ENCODE assay signal across 17 cellular contexts in genomic region chr18:23531912-23532311, GRCh38. TPM values are rescaled to one million over a fixed set of nuclear protein-coding genes. Genes with fewer than 3 reads are reported as not detected.
DNase-seq lines count a peak whose midpoint lies in the region; ATAC-seq and TF ChIP-seq lines count a peak whose summit lies in the region.
"Had no signal": no experiment of that assay in that cellular context is flagged by ENCODE, and none has a peak within 500 bp of the region (broad histone marks: within the 10 kb centered on the region; RNA-seq: fewer than 3 reads in every experiment).

No MANE protein-coding gene starts in this region.

- H3K36me3 Mint-ChIP-seq in T-helper 17 cell (ENCODE audit: low read depth) = no peaks in the 10 kb centered on the region
- H3K36me3 Mint-ChIP-seq in immature natural killer cell = peaks cover 0 to 71% (median 55%) of the 10 kb centered on the region in 3 donors
- H3K36me3 Mint-ChIP-seq in stimulated activated memory B cell treated with anti-CD40 and anti-IgM and Interleukin-4, amounts not matched to agents 10 μg/mL and 1 μg/mL and 100 μg/mL, for 72 hours = peaks cover 77% of the 10 kb centered on the region
- H3K36me3 Mint-ChIP-seq in naive thymus-derived CD4-positive, alpha-beta T cell = peaks cover 7 to 64% (median 33%) of the 10 kb centered on the region in 5 donors

- H3K9me3 Mint-ChIP-seq in immature natural killer cell = no peaks in the 10 kb centered on the region
- H3K9me3 Mint-ChIP-seq in stimulated activated memory B cell treated with anti-CD40 and anti-IgM and Interleukin-4, amounts not matched to agents 10 μg/mL and 1 μg/mL and 100 μg/mL, for 72 hours = no peaks in the 10 kb centered on the region
- H3K9me3 Mint-ChIP-seq in naive thymus-derived CD4-positive, alpha-beta T cell = no peaks in the 10 kb centered on the region

- no peaks in the 10 kb centered on the region for H3K9me3 ChIP-seq in T-helper 17 cell (ENCODE audit: control insufficient read depth, low read length, poor library complexity, severe bottlenecking)
- H3K9me3 ChIP-seq in prostate gland = no peaks in the 10 kb centered on the region
- H3K9me3 ChIP-seq in naive thymus-derived CD4-positive, alpha-beta T cell (ENCODE audit: control insufficient read depth in 2 of 3, low read length in 3 of 3) = no peaks in the 10 kb centered on the region

- ATAC-seq in left cardiac atrium (peak; percentile 41 to 81), Right ventricle myocardium inferior (no peak), T-helper 17 cell (no peak), GM18873 (IDR thresholded peaks at IDR 0.05; ENCODE audit: low FRiP score, unreplicated experiment) (no peak)
- ATAC-seq in stimulated activated memory B cell treated with anti-CD40 and anti-IgM and Interleukin-4, amounts not matched to agents 10 μg/mL and 1 μg/mL and 100 μg/mL, for 72 hours = no peak
- ATAC-seq in naive thymus-derived CD4-positive, alpha-beta T cell = no peak
- ATAC-seq: K562 had no signal

- intact Hi-C loops in left cardiac atrium (cut with DNase I) (no loop called here), Right ventricle myocardium inferior (cut with DNase I) (no loop called here), prostate gland (cut with DNase I) (no loop called here)
- intact Hi-C loops in naive thymus-derived CD4-positive, alpha-beta T cell (cut with micrococcal nuclease) = no loop called here

- no peak for TF ChIP-seq POLR2A in prostate gland (IDR thresholded peaks at IDR 0.05)

- H3K27ac Mint-ChIP-seq in T-helper 17 cell (peak overlapping the region; percentile 66), immature natural killer cell (peak overlapping the region in 5 of 6 donors; percentile 19 to 62 (median 55))
- peak overlapping the region; percentile 67 for H3K27ac Mint-ChIP-seq in stimulated activated memory B cell treated with anti-CD40 and anti-IgM and Interleukin-4, amounts not matched to agents 10 μg/mL and 1 μg/mL and 100 μg/mL, for 72 hours
- H3K27ac Mint-ChIP-seq in naive thymus-derived CD4-positive, alpha-beta T cell = peak overlapping the region in 3 of 9 donors; percentile 33 to 66 (median 52)

- peaks cover 0 to 15% of the 10 kb centered on the region in 2 donors for H3K36me3 ChIP-seq in prostate gland
- peaks cover 17 to 98% (median 54%) of the 10 kb centered on the region in 3 experiments for H3K36me3 ChIP-seq in naive thymus-derived CD4-positive, alpha-beta T cell (ENCODE audit: control insufficient read depth in 2 of 3, insufficient read depth in 3 of 3, low read length in 3 of 3)

- H3K27me3 ChIP-seq in prostate gland (replicated peaks; ENCODE audit: insufficient read depth) = no peaks in the 10 kb centered on the region
- no peaks in the 10 kb centered on the region for H3K27me3 ChIP-seq in naive thymus-derived CD4-positive, alpha-beta T cell (ENCODE audit: control insufficient read depth in 2 of 2, insufficient read depth in 2 of 2, low read length in 2 of 2)

- H3K4me1 Mint-ChIP-seq in T-helper 17 cell = peaks cover 2% of the 10 kb centered on the region
- no peaks in the 10 kb centered on the region for H3K4me1 Mint-ChIP-seq in immature natural killer cell
- H3K4me1 Mint-ChIP-seq in stimulated activated memory B cell treated with anti-CD40 and anti-IgM and Interleukin-4, amounts not matched to agents 10 μg/mL and 1 μg/mL and 100 μg/mL, for 72 hours = peaks cover 12% of the 10 kb centered on the region
- H3K4me1 Mint-ChIP-seq in naive thymus-derived CD4-positive, alpha-beta T cell = peaks cover 0 to 8% (median 0%) of the 10 kb centered on the region in 7 donors

- H3K4me3 ChIP-seq in prostate gland = no peak overlapping the region
- no peak overlapping the region for H3K4me3 ChIP-seq in naive thymus-derived CD4-positive, alpha-beta T cell (ENCODE audit: low read length)
- H3K4me3 ChIP-seq: K562 had no signal

- CTCF ChIA-PET in naive thymus-derived CD4-positive, alpha-beta T cell (lab: Charles Lee) = no interaction called here

- no peak overlapping the region for H3K4me3 Mint-ChIP-seq in T-helper 17 cell
- no peak overlapping the region for H3K4me3 Mint-ChIP-seq in immature natural killer cell
- H3K4me3 Mint-ChIP-seq in stimulated activated memory B cell treated with anti-CD40 and anti-IgM and Interleukin-4, amounts not matched to agents 10 μg/mL and 1 μg/mL and 100 μg/mL, for 72 hours = no peak overlapping the region
- H3K4me3 Mint-ChIP-seq in naive thymus-derived CD4-positive, alpha-beta T cell = no peak overlapping the region

- DNase-seq in left cardiac atrium (no peak), Right ventricle myocardium inferior (ENCODE audit: missing footprints) (no peak), T-helper 17 cell (no peak), immature natural killer cell (no peak), prostate gland (ENCODE audit: low spot score) (no peak)
- no peak for DNase-seq in naive thymus-derived CD4-positive, alpha-beta T cell
- DNase-seq: ACHN, DMS 273 treated with DMSO at 0.1 percent for 48 hours, GOT3, NCI-H1048, NCI-H146, NCI-H2107, NCI-H345 had no signal

- POLR2A ChIA-PET in naive thymus-derived CD4-positive, alpha-beta T cell (lab: Charles Lee) = no interaction called here

- TF ChIP-seq CTCF in prostate gland (IDR thresholded peaks at IDR 0.05) = no peak

- H3K4me1 ChIP-seq in prostate gland (replicated peaks) = no peaks in the 10 kb centered on the region
- no peaks in the 10 kb centered on the region for H3K4me1 ChIP-seq in naive thymus-derived CD4-positive, alpha-beta T cell (ENCODE audit: control insufficient read depth in 2 of 2, insufficient read depth in 2 of 2, low read length in 2 of 2)

- WGBS in prostate gland = 86% methylated on average over 13 of the region's 13 CpGs

- H3K27me3 Mint-ChIP-seq in T-helper 17 cell = no peaks in the 10 kb centered on the region
- H3K27me3 Mint-ChIP-seq in immature natural killer cell (ENCODE audit: low read depth in 3 of 3) = peaks cover 5 to 13% (median 9%) of the 10 kb centered on the region in 3 donors
- H3K27me3 Mint-ChIP-seq in stimulated activated memory B cell treated with anti-CD40 and anti-IgM and Interleukin-4, amounts not matched to agents 10 μg/mL and 1 μg/mL and 100 μg/mL, for 72 hours = no peaks in the 10 kb centered on the region
- no peaks in the 10 kb centered on the region for H3K27me3 Mint-ChIP-seq in naive thymus-derived CD4-positive, alpha-beta T cell

- H3K27ac ChIP-seq in prostate gland = no peak overlapping the region
- H3K27ac ChIP-seq in naive thymus-derived CD4-positive, alpha-beta T cell (ENCODE audit: low read depth, low read length) = no peak overlapping the region
- H3K27ac ChIP-seq: HL-60 had no signal

RNA-seq across cellular contexts. Expression of gene RMC1, which starts 28.6 kb away (rescaled TPM):
- total RNA-seq in left cardiac atrium (10 to 100 TPM; 12.8 to 18.6 TPM), Right ventricle myocardium inferior (13.0 TPM), T-helper 17 cell (10 to 100 TPM; 64.0 to 72.2 TPM), prostate gland (10 to 100 TPM; 12.0 to 28.5 TPM)
- 10 to 100 TPM; 33.4 to 67.1 (median 39.0) TPM for polyA plus RNA-seq in immature natural killer cell
- total RNA-seq in naive thymus-derived CD4-positive, alpha-beta T cell = 10 to 100 TPM; 45.7 to 59.7 (median 50.0) TPM
- 10 to 100 TPM; 23.1 to 39.9 TPM for polyA plus RNA-seq in naive thymus-derived CD4-positive, alpha-beta T cell

RNA-seq across cellular contexts. Expression of gene NPC1, which starts 54.4 kb away (rescaled TPM):
- total RNA-seq in left cardiac atrium (10 to 100 TPM; 17.1 to 29.7 TPM), Right ventricle myocardium inferior (10.9 TPM), T-helper 17 cell (10 to 100 TPM; 43.5 to 45.8 TPM), prostate gland (10 to 100 TPM; 32.0 to 63.5 TPM)
- polyA plus RNA-seq in immature natural killer cell = 10 to 100 TPM; 25.1 to 83.2 (median 47.2) TPM
- 10 to 100 TPM; 29.2 to 49.3 (median 31.4) TPM for total RNA-seq in naive thymus-derived CD4-positive, alpha-beta T cell
- 1 to 10 TPM; 4.6 to 9.7 TPM for polyA plus RNA-seq in naive thymus-derived CD4-positive, alpha-beta T cell

Comparison
In these comparisons a context has a peak if more than half of its experiments do, and no peak if none do; other contexts are left out.
1. ATAC-seq: peak in left cardiac atrium (2 of 2); none in Right ventricle myocardium inferior (single experiment), T-helper 17 cell (single experiment), stimulated activated memory B cell treated with anti-CD40 and anti-IgM and Interleukin-4, amounts not matched to agents 10 μg/mL and 1 μg/mL and 100 μg/mL, for 72 hours (single experiment), naive thymus-derived CD4-positive, alpha-beta T cell (single experiment) and GM18873 (single experiment).